Comparison of ENCODE assay signal across 1 cellular context in the genomic region with DNA sequence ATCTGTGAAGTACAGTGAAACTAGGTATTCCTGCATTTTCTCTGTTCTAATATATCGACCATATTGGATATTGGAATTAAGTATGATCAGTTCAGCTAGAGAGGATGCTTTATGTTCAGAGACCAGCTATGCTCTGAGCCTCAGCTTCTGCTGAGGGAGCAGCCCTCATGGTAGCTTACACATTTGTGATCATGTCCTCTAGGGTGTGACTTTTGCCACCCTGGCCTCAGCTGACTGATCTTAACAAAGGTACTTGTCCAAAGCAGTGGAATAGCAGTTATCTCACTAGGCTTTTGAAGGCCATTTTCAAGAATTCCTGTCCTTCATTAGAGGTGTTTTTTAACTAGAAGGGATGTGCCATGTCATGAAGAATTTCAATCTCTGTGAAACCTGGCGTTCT.
A peak's percentile ranks its signal among the peaks of the same experiment; 100 is the strongest.
TF ChIP-seq lines count a peak whose summit lies in the region.

No MANE protein-coding gene starts in this region.

TF ChIP-seq in K562, 482 proteins besides CTCF, POLR2A, EP300 and RAD21 (continued from another document):
- TF ChIP-seq, protein P1, sequence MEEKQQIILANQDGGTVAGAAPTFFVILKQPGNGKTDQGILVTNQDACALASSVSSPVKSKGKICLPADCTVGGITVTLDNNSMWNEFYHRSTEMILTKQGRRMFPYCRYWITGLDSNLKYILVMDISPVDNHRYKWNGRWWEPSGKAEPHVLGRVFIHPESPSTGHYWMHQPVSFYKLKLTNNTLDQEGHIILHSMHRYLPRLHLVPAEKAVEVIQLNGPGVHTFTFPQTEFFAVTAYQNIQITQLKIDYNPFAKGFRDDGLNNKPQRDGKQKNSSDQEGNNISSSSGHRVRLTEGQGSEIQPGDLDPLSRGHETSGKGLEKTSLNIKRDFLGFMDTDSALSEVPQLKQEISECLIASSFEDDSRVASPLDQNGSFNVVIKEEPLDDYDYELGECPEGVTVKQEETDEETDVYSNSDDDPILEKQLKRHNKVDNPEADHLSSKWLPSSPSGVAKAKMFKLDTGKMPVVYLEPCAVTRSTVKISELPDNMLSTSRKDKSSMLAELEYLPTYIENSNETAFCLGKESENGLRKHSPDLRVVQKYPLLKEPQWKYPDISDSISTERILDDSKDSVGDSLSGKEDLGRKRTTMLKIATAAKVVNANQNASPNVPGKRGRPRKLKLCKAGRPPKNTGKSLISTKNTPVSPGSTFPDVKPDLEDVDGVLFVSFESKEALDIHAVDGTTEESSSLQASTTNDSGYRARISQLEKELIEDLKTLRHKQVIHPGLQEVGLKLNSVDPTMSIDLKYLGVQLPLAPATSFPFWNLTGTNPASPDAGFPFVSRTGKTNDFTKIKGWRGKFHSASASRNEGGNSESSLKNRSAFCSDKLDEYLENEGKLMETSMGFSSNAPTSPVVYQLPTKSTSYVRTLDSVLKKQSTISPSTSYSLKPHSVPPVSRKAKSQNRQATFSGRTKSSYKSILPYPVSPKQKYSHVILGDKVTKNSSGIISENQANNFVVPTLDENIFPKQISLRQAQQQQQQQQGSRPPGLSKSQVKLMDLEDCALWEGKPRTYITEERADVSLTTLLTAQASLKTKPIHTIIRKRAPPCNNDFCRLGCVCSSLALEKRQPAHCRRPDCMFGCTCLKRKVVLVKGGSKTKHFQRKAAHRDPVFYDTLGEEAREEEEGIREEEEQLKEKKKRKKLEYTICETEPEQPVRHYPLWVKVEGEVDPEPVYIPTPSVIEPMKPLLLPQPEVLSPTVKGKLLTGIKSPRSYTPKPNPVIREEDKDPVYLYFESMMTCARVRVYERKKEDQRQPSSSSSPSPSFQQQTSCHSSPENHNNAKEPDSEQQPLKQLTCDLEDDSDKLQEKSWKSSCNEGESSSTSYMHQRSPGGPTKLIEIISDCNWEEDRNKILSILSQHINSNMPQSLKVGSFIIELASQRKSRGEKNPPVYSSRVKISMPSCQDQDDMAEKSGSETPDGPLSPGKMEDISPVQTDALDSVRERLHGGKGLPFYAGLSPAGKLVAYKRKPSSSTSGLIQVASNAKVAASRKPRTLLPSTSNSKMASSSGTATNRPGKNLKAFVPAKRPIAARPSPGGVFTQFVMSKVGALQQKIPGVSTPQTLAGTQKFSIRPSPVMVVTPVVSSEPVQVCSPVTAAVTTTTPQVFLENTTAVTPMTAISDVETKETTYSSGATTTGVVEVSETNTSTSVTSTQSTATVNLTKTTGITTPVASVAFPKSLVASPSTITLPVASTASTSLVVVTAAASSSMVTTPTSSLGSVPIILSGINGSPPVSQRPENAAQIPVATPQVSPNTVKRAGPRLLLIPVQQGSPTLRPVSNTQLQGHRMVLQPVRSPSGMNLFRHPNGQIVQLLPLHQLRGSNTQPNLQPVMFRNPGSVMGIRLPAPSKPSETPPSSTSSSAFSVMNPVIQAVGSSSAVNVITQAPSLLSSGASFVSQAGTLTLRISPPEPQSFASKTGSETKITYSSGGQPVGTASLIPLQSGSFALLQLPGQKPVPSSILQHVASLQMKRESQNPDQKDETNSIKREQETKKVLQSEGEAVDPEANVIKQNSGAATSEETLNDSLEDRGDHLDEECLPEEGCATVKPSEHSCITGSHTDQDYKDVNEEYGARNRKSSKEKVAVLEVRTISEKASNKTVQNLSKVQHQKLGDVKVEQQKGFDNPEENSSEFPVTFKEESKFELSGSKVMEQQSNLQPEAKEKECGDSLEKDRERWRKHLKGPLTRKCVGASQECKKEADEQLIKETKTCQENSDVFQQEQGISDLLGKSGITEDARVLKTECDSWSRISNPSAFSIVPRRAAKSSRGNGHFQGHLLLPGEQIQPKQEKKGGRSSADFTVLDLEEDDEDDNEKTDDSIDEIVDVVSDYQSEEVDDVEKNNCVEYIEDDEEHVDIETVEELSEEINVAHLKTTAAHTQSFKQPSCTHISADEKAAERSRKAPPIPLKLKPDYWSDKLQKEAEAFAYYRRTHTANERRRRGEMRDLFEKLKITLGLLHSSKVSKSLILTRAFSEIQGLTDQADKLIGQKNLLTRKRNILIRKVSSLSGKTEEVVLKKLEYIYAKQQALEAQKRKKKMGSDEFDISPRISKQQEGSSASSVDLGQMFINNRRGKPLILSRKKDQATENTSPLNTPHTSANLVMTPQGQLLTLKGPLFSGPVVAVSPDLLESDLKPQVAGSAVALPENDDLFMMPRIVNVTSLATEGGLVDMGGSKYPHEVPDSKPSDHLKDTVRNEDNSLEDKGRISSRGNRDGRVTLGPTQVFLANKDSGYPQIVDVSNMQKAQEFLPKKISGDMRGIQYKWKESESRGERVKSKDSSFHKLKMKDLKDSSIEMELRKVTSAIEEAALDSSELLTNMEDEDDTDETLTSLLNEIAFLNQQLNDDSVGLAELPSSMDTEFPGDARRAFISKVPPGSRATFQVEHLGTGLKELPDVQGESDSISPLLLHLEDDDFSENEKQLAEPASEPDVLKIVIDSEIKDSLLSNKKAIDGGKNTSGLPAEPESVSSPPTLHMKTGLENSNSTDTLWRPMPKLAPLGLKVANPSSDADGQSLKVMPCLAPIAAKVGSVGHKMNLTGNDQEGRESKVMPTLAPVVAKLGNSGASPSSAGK (IDR thresholded peaks at IDR 0.05) = peak; percentile 46; the same call in 1 of the 2 replicates
TF ChIP-seq in K562: peak in this region for 3.
